8 cellular contexts compared by ENCODE assay signal in the genomic region with DNA sequence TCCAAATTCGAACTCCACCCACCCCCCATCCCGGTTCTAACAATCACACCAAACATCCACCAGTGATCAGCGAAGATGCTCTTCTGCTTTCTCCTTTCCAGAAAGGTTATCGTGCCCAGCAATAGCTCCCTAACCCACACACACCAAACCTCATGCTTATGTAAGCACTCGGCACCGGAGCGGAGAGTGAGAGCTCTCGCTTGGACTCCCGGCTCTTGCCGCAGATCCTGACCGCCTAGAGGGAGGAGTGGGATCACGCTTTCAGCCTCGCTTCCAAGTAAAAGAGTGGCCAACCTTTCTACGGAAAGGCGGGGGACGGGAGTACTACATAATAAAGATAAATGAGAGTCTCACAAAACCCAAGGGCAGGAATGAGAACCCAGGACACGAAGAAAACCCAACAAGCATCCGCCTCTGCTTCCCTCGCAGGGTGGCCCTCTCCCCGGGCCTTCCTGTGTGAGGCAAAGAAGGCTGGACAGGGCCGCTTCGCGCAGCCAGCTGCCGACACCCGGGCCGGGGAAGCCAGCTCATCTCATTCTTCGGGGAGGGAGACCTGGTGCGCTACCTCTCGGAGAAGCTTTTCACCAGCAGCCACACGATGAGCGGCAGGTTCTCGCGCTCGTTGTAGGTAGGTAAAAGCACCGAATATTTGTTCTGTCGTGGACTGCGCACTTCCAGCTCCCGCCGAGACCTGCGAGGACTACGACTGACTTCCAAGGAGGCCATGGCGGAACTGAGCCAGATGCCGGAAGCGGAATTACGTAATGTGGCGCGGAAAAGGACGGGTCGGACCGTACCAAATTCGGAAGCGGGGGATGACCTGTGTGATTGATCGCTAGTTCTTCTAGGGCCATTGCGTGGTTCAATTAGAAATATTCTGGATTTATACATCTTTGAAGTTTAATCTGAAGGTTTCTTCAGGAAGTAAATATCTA. TPM values are rescaled to one million over a fixed set of nuclear protein-coding genes. Genes with fewer than 3 reads are reported as not detected.
DNase-seq lines count a peak whose midpoint lies in the region; ATAC-seq and TF ChIP-seq lines count a peak whose summit lies in the region.

A gene (minus strand): TSS at position 735 of the 935 bp plus-strand sequence. CDS start 9 bp downstream, at position 726.

- H3K27ac Mint-ChIP-seq in activated CD4-positive, alpha-beta memory T cell treated with anti-CD3 and anti-CD28 coated beads, Interleukin-2, amount 10 ng/mL, durations not matched to agents 7 days and 5 days: peak within 1 kb of the TSS; percentile 86

- H3K27me3 ChIP-seq in ectodermal cell (ENCODE audit: control insufficient read depth, insufficient read depth, low read length, poor library complexity, severe bottlenecking): no peaks in the 10 kb centered on the region
- no peaks in the 10 kb centered on the region for H3K27me3 ChIP-seq in lower lobe of right lung (ENCODE audit: low read depth)

- peaks cover 66% of the 10 kb centered on the region for H3K4me1 Mint-ChIP-seq in activated CD4-positive, alpha-beta memory T cell treated with anti-CD3 and anti-CD28 coated beads, Interleukin-2, amount 10 ng/mL, durations not matched to agents 7 days and 5 days

- DNase-seq in NCI-H82 (lab: John Stamatoyannopoulos, UW): peak; percentile 96
- DNase-seq in activated CD4-positive, alpha-beta memory T cell treated with anti-CD3 and anti-CD28 coated beads, Interleukin-2, amount 10 ng/mL, durations not matched to agents 7 days and 5 days: peak; percentile 89
- peak; percentile 89 for DNase-seq in lower lobe of right lung
- DNase-seq in stimulated activated CD4-positive, alpha-beta T cell treated with anti-CD3 and anti-CD28 coated beads, TNF-alpha, amount 100 ng/mL, for 24 hours (ENCODE audit: low read depth in 3 of 3): peak; percentile 77 to 88 (median 82)

- intact Hi-C loops in lower lobe of right lung (cut with DNase I): no loop called here

- POLR2A ChIA-PET in activated CD4-positive, alpha-beta memory T cell treated with anti-CD3 and anti-CD28 coated beads, Interleukin-2, amount 10 ng/mL, durations not matched to agents 7 days and 5 days (lab: Charles Lee): interaction anchor here (0.5 to 3.8 kb wide), 32 partner anchors 8 to 584 kb away, joined by 3 to 170 read pairs (median 5); a partner anchor contains a TSS

- peaks cover 8% of the 10 kb centered on the region for H3K4me1 ChIP-seq in ectodermal cell (ENCODE audit: control insufficient read depth, insufficient read depth, low read length)
- H3K4me1 ChIP-seq in lower lobe of right lung: peaks cover 57% of the 10 kb centered on the region

- H3K9me3 Mint-ChIP-seq in activated CD4-positive, alpha-beta memory T cell treated with anti-CD3 and anti-CD28 coated beads, Interleukin-2, amount 10 ng/mL, durations not matched to agents 7 days and 5 days: no peaks in the 10 kb centered on the region

- H3K4me3 ChIP-seq in ectodermal cell (ENCODE audit: insufficient read depth, low read depth, low read length) (peak within 1 kb of the TSS; percentile 74), lower lobe of right lung (peak within 1 kb of the TSS; percentile 93)

- H3K36me3 ChIP-seq in ectodermal cell (ENCODE audit: control insufficient read depth, insufficient read depth, low read length) (peaks cover 7% of the 10 kb centered on the region), lower lobe of right lung (peaks cover 31% of the 10 kb centered on the region)

- CTCF ChIA-PET in activated CD4-positive, alpha-beta memory T cell treated with anti-CD3 and anti-CD28 coated beads, Interleukin-2, amount 10 ng/mL, durations not matched to agents 7 days and 5 days (lab: Charles Lee): interaction anchor here (0.6 to 3.1 kb wide), 13 partner anchors 9 to 210 kb away, joined by 3 to 61 read pairs (median 4); a partner anchor contains a TSS

- H3K36me3 Mint-ChIP-seq in activated CD4-positive, alpha-beta memory T cell treated with anti-CD3 and anti-CD28 coated beads, Interleukin-2, amount 10 ng/mL, durations not matched to agents 7 days and 5 days (ENCODE audit: low read depth): peaks cover 21% of the 10 kb centered on the region

- TF ChIP-seq CTCF in C4-2B (conservative IDR thresholded peaks at IDR 0.05) (no peak), lower lobe of right lung (IDR thresholded peaks at IDR 0.05) (no peak)

- WGBS in ectodermal cell, 2 experiments: 1% methylated on average over 54 of the region's 54 CpGs

- no peaks in the 10 kb centered on the region for H3K27me3 Mint-ChIP-seq in activated CD4-positive, alpha-beta memory T cell treated with anti-CD3 and anti-CD28 coated beads, Interleukin-2, amount 10 ng/mL, durations not matched to agents 7 days and 5 days

- peak within 1 kb of the TSS; percentile 81 for H3K27ac ChIP-seq in C4-2B
- peak within 1 kb of the TSS; percentile 83 for H3K27ac ChIP-seq in ectodermal cell (ENCODE audit: insufficient read depth, low read depth, low read length, poor library complexity, severe bottlenecking)
- H3K27ac ChIP-seq in lower lobe of right lung: peak within 1 kb of the TSS; percentile 90

- peak; percentile 78 for ATAC-seq in GM19372 (IDR thresholded peaks at IDR 0.05; ENCODE audit: low read depth, unreplicated experiment)
- peak; percentile 78 for ATAC-seq in HG03521 (IDR thresholded peaks at IDR 0.05; ENCODE audit: unreplicated experiment)
- ATAC-seq in lower lobe of right lung: peak; percentile 94 to 96

- H3K9me3 ChIP-seq in ectodermal cell (ENCODE audit: control insufficient read depth, low read length) (no peaks in the 10 kb centered on the region), lower lobe of right lung (no peaks in the 10 kb centered on the region)

- peak within 1 kb of the TSS; percentile 99 for H3K4me3 Mint-ChIP-seq in activated CD4-positive, alpha-beta memory T cell treated with anti-CD3 and anti-CD28 coated beads, Interleukin-2, amount 10 ng/mL, durations not matched to agents 7 days and 5 days

RNA-seq across cellular contexts. Expression of the gene that starts here (rescaled TPM):
- total RNA-seq in activated CD4-positive, alpha-beta memory T cell treated with anti-CD3 and anti-CD28 coated beads, Interleukin-2, amount 10 ng/mL, durations not matched to agents 7 days and 5 days: 10 to 100 TPM; 46.8 to 49.8 TPM
- polyA plus RNA-seq in ectodermal cell (2013, experiment 1 of 4): 71.9 TPM
- polyA plus RNA-seq in ectodermal cell (2013, experiment 2 of 4): 83.2 TPM
- polyA plus RNA-seq in ectodermal cell (2013, experiment 3 of 4): 62.7 TPM
- 67.2 TPM for polyA plus RNA-seq in ectodermal cell (2013, experiment 4 of 4)
- 31.2 TPM for total RNA-seq in lower lobe of right lung

Comparison
In these comparisons a context has a peak if more than half of its experiments do, and no peak if none do; other contexts are left out.
1. Peak in every context shown above with its lines: DNase-seq, ATAC-seq, H3K4me3 ChIP-seq and H3K27ac ChIP-seq.